In the genomic region with DNA sequence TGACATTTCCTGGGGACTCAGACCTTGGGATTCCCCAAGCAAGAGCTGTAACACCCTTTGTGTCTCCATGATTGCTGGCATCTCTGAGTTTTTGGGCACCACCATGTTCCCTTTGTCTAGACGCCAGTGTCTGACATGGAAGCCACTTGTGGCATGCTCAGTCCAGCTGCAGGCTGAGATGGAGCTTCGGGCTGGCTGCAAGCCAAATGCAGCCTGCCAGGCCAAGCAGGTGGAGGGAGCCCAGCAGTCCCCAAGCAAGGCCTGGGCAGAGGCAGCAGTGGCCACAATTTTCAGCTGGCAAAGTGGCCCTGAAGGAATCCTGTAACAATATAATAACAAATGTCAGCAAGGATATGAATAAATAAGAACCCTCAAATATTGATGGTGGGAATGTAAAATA, we compare ENCODE assay signal across 22 cellular contexts.
"Had no signal": no experiment of that assay in that cellular context is flagged by ENCODE, and none has a peak within 500 bp of the region (broad histone marks: within the 10 kb centered on the region; RNA-seq: fewer than 3 reads in every experiment).

No MANE protein-coding gene starts in this region.

- H3K27ac ChIP-seq: brain microvascular endothelial cell, foreskin keratinocyte, heart left ventricle, lower lobe of right lung, right lobe of liver, thoracic aorta, uterus had no signal

- H3K4me1 ChIP-seq: foreskin keratinocyte, heart left ventricle, lower lobe of right lung, right lobe of liver, uterus had no signal

- DNase-seq: activated B cell treated with CpG ODN at 0.5 μM for 24 hours; activated CD4-positive, alpha-beta T cell treated with anti-CD3 and anti-CD28 coated beads, Interleukin-2, amount 50 U/mL, for 1 hour; activated CD8-positive, alpha-beta T cell treated with anti-CD3 and anti-CD28 coated beads for 36 hours; activated gamma-delta T cell treated with Interleukin-2 at 50 U/mL for 16 hours; activated naive CD4-positive, alpha-beta T cell treated with anti-CD3 and anti-CD28 coated beads, Interleukin-2, amount 50 U/mL, for 16 hours; activated T-cell treated with anti-CD3 and anti-CD28 coated beads, Interleukin-2, amount 50 U/mL, for 4 hours; amniotic stem cell; brain microvascular endothelial cell; central memory CD4-positive, alpha-beta T cell; endodermal cell; foreskin keratinocyte; heart left ventricle; hypothalamus; immature natural killer cell; kidney; lower lobe of right lung; mesendoderm; right lobe of liver; stimulated activated CD4-positive, alpha-beta T cell treated with anti-CD3 and anti-CD28 coated beads, Interleukin-2, amount 100 ng/mL, for 48 hours; uterus had no signal

- H3K9me3 ChIP-seq: lower lobe of right lung, right lobe of liver, thoracic aorta, uterus had no signal

- H3K4me3 ChIP-seq: heart left ventricle, lower lobe of right lung, right lobe of liver, thoracic aorta, uterus had no signal

- H3K36me3 ChIP-seq: brain microvascular endothelial cell, heart left ventricle, lower lobe of right lung, right lobe of liver, thoracic aorta, uterus had no signal

- H3K27me3 ChIP-seq: brain microvascular endothelial cell, foreskin keratinocyte, heart left ventricle, right lobe of liver, uterus had no signal

- FAIRE-seq: astrocyte, kidney had no signal
